In the genomic region with DNA sequence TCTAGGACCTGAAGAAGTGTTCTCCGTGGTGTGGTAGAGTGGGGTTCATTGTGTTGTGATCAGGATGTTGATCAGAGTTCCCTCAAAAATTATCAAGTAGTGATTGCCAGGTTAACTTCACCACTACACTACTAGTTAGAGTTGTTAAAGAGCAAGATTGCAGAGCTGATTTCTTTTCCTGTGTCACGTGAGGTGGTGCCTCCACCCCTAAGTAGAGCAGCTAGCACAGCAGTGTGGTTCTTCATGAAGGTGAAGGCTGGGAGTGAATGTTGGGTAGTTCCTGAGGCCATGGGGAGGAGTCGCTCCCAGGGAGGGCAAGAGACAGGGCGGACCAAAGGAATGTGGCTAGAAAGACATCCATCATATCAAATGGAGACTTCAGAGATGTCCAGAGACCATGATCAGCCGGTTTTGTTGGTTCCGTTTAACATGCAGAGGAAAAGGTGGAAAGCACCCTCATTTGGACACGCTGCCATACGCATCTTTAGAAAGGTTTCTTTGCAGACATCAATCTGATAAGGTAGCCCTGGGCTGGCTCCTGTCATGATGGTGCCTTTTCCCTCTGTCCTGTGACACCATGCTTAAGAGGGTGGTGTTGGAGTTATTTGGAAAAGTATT, we compare ENCODE assay signal across 21 cellular contexts.
"Had no signal": no experiment of that assay in that cellular context is flagged by ENCODE, and none has a peak within 500 bp of the region (broad histone marks: within the 10 kb centered on the region; RNA-seq: fewer than 3 reads in every experiment).

No MANE protein-coding gene starts in this region.

- H3K4me1 ChIP-seq: ascending aorta, body of pancreas had no signal

- H3K27me3 ChIP-seq: ascending aorta, body of pancreas, SJSA1 had no signal

- ATAC-seq: activated CD8-positive, alpha-beta T cell treated with anti-CD3 and anti-CD28 coated beads for 36 hours; body of pancreas; Panc1 had no signal

- FAIRE-seq: TTC549 had no signal

- H3K4me3 ChIP-seq: ascending aorta, body of pancreas, SJSA1 had no signal

- DNase-seq: activated CD4-positive, alpha-beta T cell treated with anti-CD3 and anti-CD28 coated beads, Interleukin-2, amount 10 ng/mL, durations not matched to agents 24 days and 14 days; activated CD4-positive, alpha-beta T cell treated with anti-CD3 and anti-CD28 coated beads, Interleukin-2, amount 50 U/mL, for 4 hours; activated CD8-positive, alpha-beta T cell treated with anti-CD3 and anti-CD28 coated beads for 36 hours; activated gamma-delta T cell; activated naive CD4-positive, alpha-beta T cell treated with Interleukin-2 at 50 U/mL for 16 hours; activated naive CD8-positive, alpha-beta T cell treated with anti-CD3 and anti-CD28 coated beads, Interleukin-2, amount 10 ng/mL, durations not matched to agents 7 days and 5 days; activated T-cell treated with anti-CD3 and anti-CD28 coated beads, Interleukin-2, amount 50 U/mL, for 24 hours; body of pancreas; central memory CD4-positive, alpha-beta T cell; NCI-H1105; NCI-H1417 treated with DMSO at 0.1 percent for 48 hours; NCI-H187 treated with DMSO at 0.1 percent for 48 hours; NCI-H2081 treated with DMSO at 0.1 percent for 48 hours; NCI-H345; NCI-H524 treated with DMSO at 0.1 percent for 48 hours; SHP77 treated with DMSO at 0.1 percent for 48 hours; SK-N-SH had no signal

- H3K27ac ChIP-seq: ascending aorta, body of pancreas, SJSA1 had no signal

- H3K9ac ChIP-seq: SK-N-SH had no signal

- H3K36me3 ChIP-seq: ascending aorta, SJSA1 had no signal

- H3K9me3 ChIP-seq: ascending aorta, body of pancreas, SJSA1, SK-N-SH had no signal

- H3K4me2 ChIP-seq: SK-N-SH had no signal
